In the genomic region with DNA sequence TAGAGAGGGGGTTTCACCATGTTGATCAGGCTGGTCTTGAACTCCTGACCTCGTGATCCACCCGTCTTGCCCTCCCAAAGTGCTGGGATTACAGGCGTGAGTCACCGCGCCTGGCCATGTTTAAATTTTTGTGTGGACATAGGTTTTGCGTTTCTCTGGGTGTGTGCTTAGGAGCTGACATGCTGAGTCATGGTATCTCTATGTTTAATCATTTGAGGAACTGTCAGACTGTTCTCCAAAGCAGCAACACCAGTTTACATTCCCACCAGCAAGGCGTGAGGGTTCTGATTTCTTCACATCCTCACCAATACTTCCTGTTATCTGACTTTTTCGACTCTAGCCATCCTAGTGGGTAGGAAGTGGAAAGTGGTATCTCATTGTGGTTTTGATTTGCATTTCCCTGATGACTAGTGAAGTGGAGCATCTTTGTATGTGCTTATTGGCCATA, we compare ENCODE assay signal across 9 cellular contexts.
A peak's percentile ranks its signal among the peaks of the same experiment; 100 is the strongest.
DNase-seq lines count a peak whose midpoint lies in the region; ATAC-seq, FAIRE-seq and TF ChIP-seq lines count a peak whose summit lies in the region.
"Had no signal": no experiment of that assay in that cellular context is flagged by ENCODE, and none has a peak within 500 bp of the region (broad histone marks: within the 10 kb centered on the region; RNA-seq: fewer than 3 reads in every experiment).

No MANE protein-coding gene starts in this region.

- peak; percentile 78 for ATAC-seq in foreskin keratinocyte

- H3K27me3 ChIP-seq in foreskin keratinocyte, result no peaks in the 10 kb centered on the region
- H3K27me3 ChIP-seq in H7 (ENCODE audit: control insufficient read depth, insufficient read depth, low read length), result no peaks in the 10 kb centered on the region

- H3K4me1 ChIP-seq in foreskin keratinocyte, result no peaks in the 10 kb centered on the region

- DNase-seq in GM18507 (ENCODE audit: extremely low spot score, insufficient read length, low read depth) (no peak), HS-5 (ENCODE audit: low read depth) (peak; percentile 53), foreskin keratinocyte (peak; percentile 44 to 72), H7 (no peak), DMS153 (lab: John Stamatoyannopoulos, UW) (no peak), HuH-7.5 (ENCODE audit: low spot score) (no peak), NCI-H1930 (lab: John Stamatoyannopoulos, UW) (no peak)
- DNase-seq in activated CD4-positive, alpha-beta T cell treated with anti-CD3 and anti-CD28 coated beads for 48 hours, result peak; percentile 63
- DNase-seq: heart right ventricle had no signal

- H3K4me3 ChIP-seq in H7 (ENCODE audit: insufficient read depth, low read depth, low read length), result no peak overlapping the region
- H3K4me3 ChIP-seq: heart right ventricle had no signal

- peak; percentile 78 for FAIRE-seq in GM18507 (lab: Jason Lieb, UNC)

- H3K27ac ChIP-seq in foreskin keratinocyte, result no peak overlapping the region

- TF ChIP-seq CTCF in foreskin keratinocyte (conservative IDR thresholded peaks at IDR 0.05), result no peak

- H3K36me3 ChIP-seq in H7 (replicated peaks; ENCODE audit: control insufficient read depth, insufficient read depth, low read length), result no peaks in the 10 kb centered on the region
- H3K36me3 ChIP-seq: heart right ventricle had no signal

Comparison
In these comparisons a context has a peak if more than half of its experiments do, and no peak if none do; other contexts are left out.
1. DNase-seq: peak in HS-5 (single experiment), activated CD4-positive, alpha-beta T cell treated with anti-CD3 and anti-CD28 coated beads for 48 hours (single experiment) and foreskin keratinocyte (2 of 2); none in GM18507 (single experiment), H7 (single experiment), DMS153 (single experiment), HuH-7.5 (single experiment) and NCI-H1930 (0 of 2).